In the genomic region with DNA sequence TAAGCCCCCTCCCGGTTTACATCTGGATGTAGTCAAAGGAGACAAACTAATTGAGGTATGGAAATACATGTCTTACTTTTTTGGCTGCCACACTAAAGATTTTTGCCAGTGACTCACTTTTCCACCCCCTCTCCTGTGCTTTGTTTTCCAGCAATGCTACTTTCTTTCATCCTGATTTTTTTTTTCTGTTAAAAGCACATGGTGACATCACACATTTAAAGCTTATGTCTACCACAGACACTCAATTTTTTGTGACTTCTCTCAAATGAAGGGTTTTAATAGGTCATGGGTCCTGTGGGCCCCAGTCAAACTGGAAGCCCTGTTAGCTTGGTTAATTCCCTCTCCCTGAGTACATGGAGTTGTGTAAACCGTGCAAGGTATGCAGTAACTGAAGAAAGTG, we compare ENCODE assay signal across 1 cellular context.
TF ChIP-seq lines count a peak whose summit lies in the region.

No MANE protein-coding gene starts in this region.

TF ChIP-seq in K562, 482 proteins besides CTCF, POLR2A, EP300 and RAD21:
- no peak for TF ChIP-seq HDGF (IDR thresholded peaks at IDR 0.05)
- TF ChIP-seq, protein P1, sequence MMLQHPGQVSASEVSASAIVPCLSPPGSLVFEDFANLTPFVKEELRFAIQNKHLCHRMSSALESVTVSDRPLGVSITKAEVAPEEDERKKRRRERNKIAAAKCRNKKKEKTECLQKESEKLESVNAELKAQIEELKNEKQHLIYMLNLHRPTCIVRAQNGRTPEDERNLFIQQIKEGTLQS (IDR thresholded peaks at IDR 0.05): peak; percentile 34; the same call in 1 of the 2 replicates
- TF ChIP-seq, protein P1 (CRISPR knock-in tag; conservative IDR thresholded peaks at IDR 0.05): no peak
- TF ChIP-seq EGR1 (conservative IDR thresholded peaks at IDR 0.05): peak; percentile 54
